ENCODE assay signal across 1 cellular context in the genomic region with DNA sequence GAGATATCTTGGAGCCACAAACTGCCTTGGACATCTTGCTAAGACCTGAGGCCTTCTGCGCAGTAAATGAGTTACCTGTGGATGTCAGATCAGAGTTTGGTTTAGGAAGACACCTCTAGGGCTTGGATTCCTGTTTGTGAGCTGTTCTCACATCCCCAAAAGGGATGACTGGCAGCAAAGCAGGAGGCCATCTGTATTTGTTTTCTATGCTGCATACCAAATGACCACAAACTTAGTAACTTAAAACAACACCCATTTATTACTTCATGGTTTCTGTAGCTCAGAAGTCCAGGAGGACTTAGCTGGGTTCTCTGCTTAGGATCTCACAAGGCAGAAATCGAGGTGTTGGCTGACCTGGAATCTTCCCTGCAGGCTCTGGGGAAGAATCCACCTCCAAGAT.
TF ChIP-seq lines count a peak whose summit lies in the region.

No MANE protein-coding gene starts in this region.

TF ChIP-seq in IMR-90, 13 proteins besides CTCF, POLR2A, EP300 and RAD21 (continued from another document):
- TF ChIP-seq, protein P1, sequence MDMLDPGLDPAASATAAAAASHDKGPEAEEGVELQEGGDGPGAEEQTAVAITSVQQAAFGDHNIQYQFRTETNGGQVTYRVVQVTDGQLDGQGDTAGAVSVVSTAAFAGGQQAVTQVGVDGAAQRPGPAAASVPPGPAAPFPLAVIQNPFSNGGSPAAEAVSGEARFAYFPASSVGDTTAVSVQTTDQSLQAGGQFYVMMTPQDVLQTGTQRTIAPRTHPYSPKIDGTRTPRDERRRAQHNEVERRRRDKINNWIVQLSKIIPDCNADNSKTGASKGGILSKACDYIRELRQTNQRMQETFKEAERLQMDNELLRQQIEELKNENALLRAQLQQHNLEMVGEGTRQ (IDR thresholded peaks at IDR 0.05; ENCODE audit: low read depth, low read length) = no peak
- TF ChIP-seq SMC3 (IDR thresholded peaks at IDR 0.05; ENCODE audit: low read depth, low read length) = no peak
